ENCODE assay signal across 8 cellular contexts in genomic region chr20:33664085-33664761, GRCh38. TPM values are rescaled to one million over a fixed set of nuclear protein-coding genes. Genes with fewer than 3 reads are reported as not detected.
A peak's percentile ranks its signal among the peaks of the same experiment; 100 is the strongest.
DNase-seq lines count a peak whose midpoint lies in the region; ATAC-seq and TF ChIP-seq lines count a peak whose summit lies in the region.

No MANE protein-coding gene starts in this region.

- H4K20me1 ChIP-seq in SK-N-SH (ENCODE audit: insufficient read depth): no peaks in the 10 kb centered on the region

- peak overlapping the region; percentile 95 for H3K27ac Mint-ChIP-seq in activated T-helper 17 cell treated with anti-CD3 and anti-CD28 coated beads, Interleukin-2, amount 50 U/mL, for 72 hours

- POLR2A ChIA-PET in SK-N-SH (lab: Yijun Ruan, JAX): interaction anchor here (1.0 to 3.7 kb wide), 6 partner anchors 10 to 263 kb away, joined by 3 to 17 read pairs (median 7); partner anchors contain the start of genes CDK5RAP1 and SNTA1

- H3K4me3 Mint-ChIP-seq in activated T-helper 17 cell treated with anti-CD3 and anti-CD28 coated beads, Interleukin-2, amount 50 U/mL, for 72 hours: peak overlapping the region; percentile 96

- no peaks in the 10 kb centered on the region for H3K27me3 Mint-ChIP-seq in activated T-helper 17 cell treated with anti-CD3 and anti-CD28 coated beads, Interleukin-2, amount 50 U/mL, for 72 hours

- no peaks in the 10 kb centered on the region for H3K9me3 ChIP-seq in SK-N-SH
- no peaks in the 10 kb centered on the region for H3K9me3 ChIP-seq in thoracic aorta

- no peaks in the 10 kb centered on the region for H3K79me2 ChIP-seq in SK-N-SH (ENCODE audit: insufficient read depth)

- ATAC-seq in SK-N-SH treated with all-trans-retinoic acid at 6 μM for 48 hours: no peak
- no peak for ATAC-seq in activated T-helper 17 cell treated with anti-CD3 and anti-CD28 coated beads, Interleukin-2, amount 50 U/mL, for 72 hours (replicated peaks)
- no peak for ATAC-seq in thoracic aorta (ENCODE audit: insufficient number of reproducible peaks, low FRiP score, low read depth)
- no peak for ATAC-seq in GM21515 (IDR thresholded peaks at IDR 0.05; ENCODE audit: unreplicated experiment)
- ATAC-seq in GM21447 (IDR thresholded peaks at IDR 0.05; ENCODE audit: unreplicated experiment): no peak

- TF ChIP-seq EP300 in SK-N-SH (IDR thresholded peaks at IDR 0.05; ENCODE audit: borderline replicate concordance in 1 of 2, low read depth in 1 of 2, low read length in 1 of 2): no peak

- H3K4me1 ChIP-seq in SK-N-SH (ENCODE audit: control insufficient read depth in 1 of 2, insufficient read depth in 2 of 2, low read depth in 1 of 2, low read length in 1 of 2) (peaks cover 0 to 41% of the 10 kb centered on the region in 2 experiments; a peak in 1 of 4 replicates), thoracic aorta (ENCODE audit: control insufficient read depth in 1 of 2, low read depth in 2 of 2) (peaks cover 17 to 45% of the 10 kb centered on the region in 2 donors)

- no peaks in the 10 kb centered on the region for H3K27me3 ChIP-seq in SK-N-SH (ENCODE audit: insufficient read depth)
- no peaks in the 10 kb centered on the region for H3K27me3 ChIP-seq in kidney epithelial cell (ENCODE audit: control insufficient read depth, insufficient read depth, low read length)
- H3K27me3 ChIP-seq in thoracic aorta (replicated peaks; ENCODE audit: insufficient read depth): no peaks in the 10 kb centered on the region

- peak overlapping the region; percentile 91 for H2AFZ ChIP-seq in SK-N-SH (ENCODE audit: low read depth)

- peak; percentile 69 for DNase-seq in SK-N-SH
- DNase-seq in kidney epithelial cell (ENCODE audit: low read depth): no peak
- no peak for DNase-seq in thoracic aorta (ENCODE audit: low spot score)
- DNase-seq in AG08396 (ENCODE audit: low spot score): no peak

- H3F3A ChIP-seq in SK-N-SH (replicated peaks; ENCODE audit: insufficient read depth): peaks cover 25% of the 10 kb centered on the region

- H3K4me2 ChIP-seq in SK-N-SH: peak overlapping the region; percentile 100

- peaks cover 21% of the 10 kb centered on the region for H3K4me1 Mint-ChIP-seq in activated T-helper 17 cell treated with anti-CD3 and anti-CD28 coated beads, Interleukin-2, amount 50 U/mL, for 72 hours

- no peaks in the 10 kb centered on the region for H3K9me2 ChIP-seq in SK-N-SH

- TF ChIP-seq CTCF in SK-N-SH (IDR thresholded peaks at IDR 0.05) (no peak), kidney epithelial cell (IDR thresholded peaks at IDR 0.05; ENCODE audit: insufficient read depth, low read length, poor library complexity, severe bottlenecking) (no peak), thoracic aorta (IDR thresholded peaks at IDR 0.05) (no peak)

- TF ChIP-seq RAD21 in SK-N-SH (IDR thresholded peaks at IDR 0.05; ENCODE audit: low read length): no peak

- H3K4me3 ChIP-seq in SK-N-SH (ENCODE audit: low read depth in 2 of 2, low read length in 1 of 2): peak overlapping the region; percentile 76 to 88
- peak overlapping the region; percentile 82 for H3K4me3 ChIP-seq in kidney epithelial cell (ENCODE audit: low read depth, low read length)
- peak overlapping the region; percentile 96 for H3K4me3 ChIP-seq in thoracic aorta

- H3K9ac ChIP-seq in SK-N-SH: peak overlapping the region; percentile 83

- no peaks in the 10 kb centered on the region for H3K9me3 Mint-ChIP-seq in activated T-helper 17 cell treated with anti-CD3 and anti-CD28 coated beads, Interleukin-2, amount 50 U/mL, for 72 hours

- WGBS in SK-N-SH (ENCODE audit: low lambda C conversion rate): 94% methylated on average over 3 of the region's 9 CpGs

- CTCF ChIA-PET in SK-N-SH (lab: Yijun Ruan, JAX): interaction anchor here (0.8 to 10.6 kb wide), 7 partner anchors 11 to 220 kb away, joined by 3 to 114 read pairs (median 4); partner anchors contain the start of gene CBFA2T2

- H3K27ac ChIP-seq in SK-N-SH (ENCODE audit: low read depth in 2 of 2, low read length in 1 of 2) (peak overlapping the region; percentile 77 to 90), thoracic aorta (peak overlapping the region; percentile 93 to 94)

- H3K36me3 ChIP-seq in SK-N-SH (replicated peaks in 1 of 2; ENCODE audit: control insufficient read depth in 1 of 2, insufficient read depth in 2 of 2, low read length in 1 of 2) (peaks cover 8 to 10% of the 10 kb centered on the region in 2 experiments), kidney epithelial cell (ENCODE audit: control insufficient read depth, insufficient read depth, low read length) (no peaks in the 10 kb centered on the region), thoracic aorta (peaks cover 11% of the 10 kb centered on the region)

- peaks cover 6% of the 10 kb centered on the region for H3K36me3 Mint-ChIP-seq in activated T-helper 17 cell treated with anti-CD3 and anti-CD28 coated beads, Interleukin-2, amount 50 U/mL, for 72 hours (ENCODE audit: low read depth)

TF ChIP-seq in SK-N-SH, 30 proteins besides CTCF, POLR2A, EP300 and RAD21 (continues in another document):
- TF ChIP-seq RXRA (IDR thresholded peaks at IDR 0.05; ENCODE audit: borderline replicate concordance, low read depth) (no peak), ELF1 (IDR thresholded peaks at IDR 0.05) (no peak), NRF1 (IDR thresholded peaks at IDR 0.05; ENCODE audit: low read depth, low read length) (no peak), USF1 (IDR thresholded peaks at IDR 0.05; ENCODE audit: borderline replicate concordance, low read depth) (no peak), GATA2 (CRISPR knock-in tag; IDR thresholded peaks at IDR 0.05) (no peak), MEF2A (IDR thresholded peaks at IDR 0.05; ENCODE audit: borderline replicate concordance, low read depth) (no peak)

TF ChIP-seq in SK-N-SH treated with all-trans-retinoic acid at 6 μM for 48 hours, 23 proteins besides CTCF, POLR2A, EP300 and RAD21:
- TF ChIP-seq ZFP3 (CRISPR knock-in tag; IDR thresholded peaks at IDR 0.05): no peak
- TF ChIP-seq ZNF70 (CRISPR knock-in tag; IDR thresholded peaks at IDR 0.05): no peak

RNA-seq across cellular contexts. Expression of gene C20orf144, which starts 2.1 kb away (rescaled TPM):
- 0.12 and 0.13 TPM in 2 replicates for polyA plus RNA-seq in SK-N-SH (2012; rRNA removed)
- 0.10 and 0.18 TPM in 2 replicates for polyA plus RNA-seq in SK-N-SH (2012; cell fraction: cytosol; rRNA removed)
- 0.08 and 0.15 TPM in 2 replicates for polyA plus RNA-seq in SK-N-SH (2012; cell fraction: nucleus; rRNA removed)
- under 1 TPM; 0.26 to 0.41 TPM for total RNA-seq in activated T-helper 17 cell treated with anti-CD3 and anti-CD28 coated beads, Interleukin-2, amount 50 U/mL, for 72 hours
- total RNA-seq in kidney epithelial cell (not detected in 2 replicates), thoracic aorta (not detected)

RNA-seq across cellular contexts. Expression of gene ACTL10, which starts 2.5 kb away (rescaled TPM):
- polyA plus RNA-seq in SK-N-SH (2012; rRNA removed): 0.19 and 0.25 TPM in 2 replicates
- 0.09 and 0.20 TPM in 2 replicates for polyA plus RNA-seq in SK-N-SH (2012; cell fraction: cytosol; rRNA removed)
- polyA plus RNA-seq in SK-N-SH (2012; cell fraction: nucleus; rRNA removed): 0.32 and 0.33 TPM in 2 replicates
- total RNA-seq in activated T-helper 17 cell treated with anti-CD3 and anti-CD28 coated beads, Interleukin-2, amount 50 U/mL, for 72 hours: 1 to 10 TPM; 1.5 to 2.6 TPM
- total RNA-seq in kidney epithelial cell (3.1 and 3.6 TPM in 2 replicates), thoracic aorta (1 to 10 TPM; 2.6 to 3.1 TPM)

RNA-seq across cellular contexts. Expression of gene NECAB3, which starts 10.0 kb away (rescaled TPM):
- 20.1 and 25.1 TPM in 2 replicates for polyA plus RNA-seq in SK-N-SH (2012; rRNA removed)
- polyA plus RNA-seq in SK-N-SH (2012; cell fraction: cytosol; rRNA removed): 5.8 and 10.6 TPM in 2 replicates
- 112 and 142 TPM in 2 replicates for polyA plus RNA-seq in SK-N-SH (2012; cell fraction: nucleus; rRNA removed)
- 10 to 100 TPM; 20.8 to 26.5 TPM for total RNA-seq in activated T-helper 17 cell treated with anti-CD3 and anti-CD28 coated beads, Interleukin-2, amount 50 U/mL, for 72 hours
- total RNA-seq in kidney epithelial cell (17.5 and 20.6 TPM in 2 replicates), thoracic aorta (10 to 100 TPM; 24.0 to 29.6 TPM)

RNA-seq across cellular contexts. Expression of gene E2F1, which starts 22.0 kb away (rescaled TPM):
- 12.4 and 15.0 TPM in 2 replicates for polyA plus RNA-seq in SK-N-SH (2012; rRNA removed)
- polyA plus RNA-seq in SK-N-SH (2012; cell fraction: cytosol; rRNA removed): 7.9 and 11.4 TPM in 2 replicates
- polyA plus RNA-seq in SK-N-SH (2012; cell fraction: nucleus; rRNA removed): 32.7 and 45.1 TPM in 2 replicates
- 10 to 100 TPM; 40.2 to 65.4 TPM for total RNA-seq in activated T-helper 17 cell treated with anti-CD3 and anti-CD28 coated beads, Interleukin-2, amount 50 U/mL, for 72 hours
- total RNA-seq in kidney epithelial cell (3.2 and 4.1 TPM in 2 replicates), thoracic aorta (under 1 TPM; 0.68 to 0.92 TPM)

RNA-seq across cellular contexts. Expression of gene PXMP4, which starts 55.9 kb away (rescaled TPM):
- polyA plus RNA-seq in SK-N-SH (2012; rRNA removed): 5.6 and 5.7 TPM in 2 replicates
- polyA plus RNA-seq in SK-N-SH (2012; cell fraction: cytosol; rRNA removed): 2.0 and 3.4 TPM in 2 replicates
- polyA plus RNA-seq in SK-N-SH (2012; cell fraction: nucleus; rRNA removed): 2.9 and 4.0 TPM in 2 replicates
- total RNA-seq in activated T-helper 17 cell treated with anti-CD3 and anti-CD28 coated beads, Interleukin-2, amount 50 U/mL, for 72 hours: 1 to 10 TPM; 6.7 to 8.0 TPM
- total RNA-seq in kidney epithelial cell (3.9 and 8.1 TPM in 2 replicates), thoracic aorta (1 to 10 TPM; 3.3 to 4.1 TPM)
